ENCODE assay signal across 24 cellular contexts in genomic region chr15:92524161-92524560, GRCh38.
"Had no signal": no experiment of that assay in that cellular context is flagged by ENCODE, and none has a peak within 500 bp of the region (broad histone marks: within the 10 kb centered on the region; RNA-seq: fewer than 3 reads in every experiment).

No MANE protein-coding gene starts in this region.

- H3K27ac ChIP-seq: adrenal gland, ascending aorta, hepatocyte, neutrophil, pancreas, right lobe of liver, vagina had no signal

- FAIRE-seq: endometrium, pancreas had no signal

- H3K9me3 Mint-ChIP-seq: natural killer cell; T-cell; T-helper 2 cell treated with Interferon-gamma antibody and Interleukin-4, amounts not matched to agents 5 μg/mL and 100 μg/mL, for 36 hours had no signal

- H3K27me3 ChIP-seq: adrenal gland, ascending aorta, hepatocyte, neutrophil, pancreas, right lobe of liver, testis, vagina had no signal

- H3K4me3 ChIP-seq: adrenal gland, ascending aorta, hepatocyte, pancreas, right lobe of liver, testis, vagina had no signal

- ATAC-seq: left ventricle myocardium superior, natural killer cell, pancreas, right lobe of liver, T-cell had no signal

- DNase-seq: activated T-cell treated with anti-CD3 and anti-CD28 coated beads, Interleukin-2, amount 50 U/mL, for 1 hour; adrenal gland; cerebellar nuclear complex; cortex of kidney; foreskin melanocyte; glutamatergic neuron; left ventricle myocardium superior; mammary epithelial cell; midbrain; natural killer cell; pancreas; right lobe of liver; stimulated activated CD4-positive, alpha-beta T cell treated with anti-CD3 and anti-CD28 coated beads, Interleukin-4, amount 100 ng/mL, for 1 hour; stimulated activated naive CD4-positive, alpha-beta T cell; T-cell; testis had no signal

- H3K4me1 Mint-ChIP-seq: natural killer cell had no signal

- H3K36me3 Mint-ChIP-seq: activated naive CD8-positive, alpha-beta T cell; natural killer cell; T-cell; type B pancreatic cell had no signal

- H3K27me3 Mint-ChIP-seq: type B pancreatic cell had no signal

- H3K4me1 ChIP-seq: adrenal gland, ascending aorta, pancreas, right lobe of liver, vagina had no signal

- H3K4me3 Mint-ChIP-seq: activated naive CD8-positive, alpha-beta T cell; natural killer cell; T-cell; T-helper 2 cell treated with Interferon-gamma antibody and Interleukin-4, amounts not matched to agents 5 μg/mL and 100 μg/mL, for 36 hours; type B pancreatic cell had no signal

- H3K27ac Mint-ChIP-seq: activated naive CD8-positive, alpha-beta T cell; natural killer cell; T-cell; T-helper 2 cell treated with Interferon-gamma antibody and Interleukin-4, amounts not matched to agents 5 μg/mL and 100 μg/mL, for 36 hours had no signal

- H3K9me3 ChIP-seq: adrenal gland, ascending aorta, neutrophil, pancreas, right lobe of liver, testis, vagina had no signal

- H3K36me3 ChIP-seq: adrenal gland, ascending aorta, neutrophil, pancreas, right lobe of liver, vagina had no signal
